Comparison of ENCODE assay signal across 17 cellular contexts in genomic region chr3:181725033-181725775, GRCh38. TPM values are rescaled to one million over a fixed set of nuclear protein-coding genes. Genes with fewer than 3 reads are reported as not detected.
DNase-seq lines count a peak whose midpoint lies in the region; ATAC-seq and TF ChIP-seq lines count a peak whose summit lies in the region.
"Had no signal": no experiment of that assay in that cellular context is flagged by ENCODE, and none has a peak within 500 bp of the region (broad histone marks: within the 10 kb centered on the region; RNA-seq: fewer than 3 reads in every experiment).

No MANE protein-coding gene starts in this region.

- H3K9ac ChIP-seq in endodermal cell (ENCODE audit: extremely low read depth, low read length, poor library complexity, severe bottlenecking) (no peak overlapping the region), neural progenitor cell (no peak overlapping the region)

- no peak overlapping the region for H2AFZ ChIP-seq in neural progenitor cell (replicated peaks)

- H3K9me3 ChIP-seq in endodermal cell (ENCODE audit: control insufficient read depth, low read length) (no peaks in the 10 kb centered on the region), neural progenitor cell (ENCODE audit: low read depth) (no peaks in the 10 kb centered on the region), testis (no peaks in the 10 kb centered on the region)
- H3K9me3 ChIP-seq: colonic mucosa, HAP-1 had no signal

- peak overlapping the region; percentile 30 for H3K4me3 ChIP-seq in endodermal cell (ENCODE audit: low read length)
- H3K4me3 ChIP-seq in neural progenitor cell = peak overlapping the region; percentile 43
- H3K4me3 ChIP-seq in testis = no peak overlapping the region
- H3K4me3 ChIP-seq: colonic mucosa, HAP-1 had no signal

- peaks cover 6 to 17% (median 16%) of the 10 kb centered on the region in 3 donors for H3K9me3 Mint-ChIP-seq in IgD-negative memory B cell
- no peaks in the 10 kb centered on the region for H3K9me3 Mint-ChIP-seq in endodermal cell
- H3K9me3 Mint-ChIP-seq in neural progenitor cell = no peaks in the 10 kb centered on the region

- ATAC-seq in HG02623 (IDR thresholded peaks at IDR 0.05; ENCODE audit: unreplicated experiment) (no peak), foreskin keratinocyte (no peak)
- ATAC-seq: right cardiac atrium had no signal

- no peaks in the 10 kb centered on the region for H3K36me3 ChIP-seq in endodermal cell (ENCODE audit: control insufficient read depth, insufficient read depth, low read length)
- no peaks in the 10 kb centered on the region for H3K36me3 ChIP-seq in neural progenitor cell
- no peaks in the 10 kb centered on the region for H3K36me3 ChIP-seq in testis (ENCODE audit: low read depth, missing control alignments)
- H3K36me3 ChIP-seq: colonic mucosa, HAP-1 had no signal

- H4K20me1 ChIP-seq in neural progenitor cell (ENCODE audit: low read depth) = peaks cover 26% of the 10 kb centered on the region

- WGBS in endodermal cell (ENCODE audit: insufficient coverage in 1 of 2, insufficient read length in 1 of 2), 2 experiments = 14 to 19% methylated on average over 8 to 27 of the region's 27 CpGs
- 8 to 12% methylated on average over 27 of the region's 27 CpGs for WGBS in testis, 2 donors

- H3K36me3 Mint-ChIP-seq in IgD-negative memory B cell (peaks cover 5% of the 10 kb centered on the region), endodermal cell (ENCODE audit: low read depth) (no peaks in the 10 kb centered on the region), neural progenitor cell (peaks cover 10% of the 10 kb centered on the region)

- peak; percentile 41 for DNase-seq in GM10266 (ENCODE audit: extremely low spot score)
- peak; percentile 70 for DNase-seq in endodermal cell
- peak; percentile 64 for DNase-seq in neural progenitor cell (ENCODE audit: low spot score)
- no peak for DNase-seq in testis
- DNase-seq in foreskin keratinocyte = no peak
- DNase-seq: AML-193, aorta, colonic mucosa, NCI-H1930, NCI-H510A treated with DMSO at 0.1 percent for 48 hours, right cardiac atrium, SHP77 treated with DMSO at 0.1 percent for 48 hours had no signal

- H3K4me1 ChIP-seq in endodermal cell (ENCODE audit: control insufficient read depth, insufficient read depth, low read length) (no peaks in the 10 kb centered on the region), neural progenitor cell (peaks cover 90% of the 10 kb centered on the region), testis (peaks cover 7% of the 10 kb centered on the region), foreskin keratinocyte (no peaks in the 10 kb centered on the region)

- H3K4me3 Mint-ChIP-seq in IgD-negative memory B cell = peak overlapping the region; percentile 22 to 70 (median 51)
- peak overlapping the region; percentile 32 for H3K4me3 Mint-ChIP-seq in endodermal cell
- peak overlapping the region; percentile 80 for H3K4me3 Mint-ChIP-seq in neural progenitor cell

- H3K27ac Mint-ChIP-seq in IgD-negative memory B cell = peak overlapping the region in 2 of 3 donors; percentile 81 to 94
- H3K27ac Mint-ChIP-seq in endodermal cell = no peak overlapping the region
- H3K27ac Mint-ChIP-seq in neural progenitor cell = peak overlapping the region; percentile 91
- H3K27ac Mint-ChIP-seq: activated T-helper 2 cell treated with anti-CD3 and anti-CD28 coated beads, Interferon-gamma antibody, Interleukin-2, Interleukin-4, amounts not matched to agents 10 μg/mL and 5 μg/mL and 100 μg/mL, durations not matched to agents 14 hours and 24 hours and 36 hours had no signal

- peak overlapping the region; percentile 95 for H3K27ac ChIP-seq in endodermal cell (ENCODE audit: low read depth, low read length)
- peak overlapping the region; percentile 66 for H3K27ac ChIP-seq in neural progenitor cell
- H3K27ac ChIP-seq in testis = no peak overlapping the region
- H3K27ac ChIP-seq in foreskin keratinocyte = no peak overlapping the region
- H3K27ac ChIP-seq: colonic mucosa had no signal

- no peak for TF ChIP-seq CTCF in GM10266 (IDR thresholded peaks at IDR 0.05; ENCODE audit: control insufficient read depth, insufficient read depth, low read depth, missing control alignments)
- no peak for TF ChIP-seq CTCF in endodermal cell (conservative IDR thresholded peaks at IDR 0.05)
- no peak for TF ChIP-seq CTCF in neural progenitor cell (IDR thresholded peaks at IDR 0.05)
- TF ChIP-seq CTCF in testis (IDR thresholded peaks at IDR 0.05) = no peak
- TF ChIP-seq CTCF in foreskin keratinocyte (conservative IDR thresholded peaks at IDR 0.05) = no peak

- peak overlapping the region; percentile 86 for H3K4me2 ChIP-seq in neural progenitor cell

- peaks cover 100% of the 10 kb centered on the region for H3F3A ChIP-seq in neural progenitor cell (ENCODE audit: low read depth)

- H3K4me1 Mint-ChIP-seq in IgD-negative memory B cell (peaks cover 8 to 12% (median 10%) of the 10 kb centered on the region in 3 donors), endodermal cell (peaks cover 47% of the 10 kb centered on the region), neural progenitor cell (peaks cover 91% of the 10 kb centered on the region)

- intact Hi-C loops in testis (cut with DNase I; ENCODE audit: low total_unique reads) = no loop called here

- H3K27me3 ChIP-seq in endodermal cell (ENCODE audit: control insufficient read depth, insufficient read depth, low read length, poor library complexity, severe bottlenecking) (peaks cover 97% of the 10 kb centered on the region), neural progenitor cell (no peaks in the 10 kb centered on the region), testis (no peaks in the 10 kb centered on the region), foreskin keratinocyte (peaks cover 100% of the 10 kb centered on the region)

- H3K79me2 ChIP-seq in neural progenitor cell (ENCODE audit: low read depth) = peaks cover 77% of the 10 kb centered on the region

- no peak for TF ChIP-seq POLR2A in testis (IDR thresholded peaks at IDR 0.05)

- H3K27me3 Mint-ChIP-seq in IgD-negative memory B cell (peaks cover 87% of the 10 kb centered on the region), endodermal cell (ENCODE audit: insufficient read depth) (peaks cover 99% of the 10 kb centered on the region), neural progenitor cell (ENCODE audit: insufficient read depth, low read depth) (peaks cover 2% of the 10 kb centered on the region)

RNA-seq across cellular contexts. Expression of gene SOX2, which starts 13.5 kb away (rescaled TPM):
- not detected for polyA plus RNA-seq in IgD-negative memory B cell
- 10 to 100 TPM in 1 of 2 donors, 1 to 10 TPM in 1; 1.8 to 39.5 TPM for total RNA-seq in endodermal cell
- 240 TPM for polyA plus RNA-seq in endodermal cell (2013, experiment 1 of 2)
- polyA plus RNA-seq in endodermal cell (2013, experiment 2 of 2) = 203 TPM
- total RNA-seq in neural progenitor cell (ENCODE audit: low replicate concordance) = 584 and 605 TPM in 2 replicates
- 1 to 10 TPM; 5.1 to 7.8 TPM for total RNA-seq in testis
- polyA plus RNA-seq in testis (ENCODE audit: insufficient read depth, low read depth, low replicate concordance) = 7.2 TPM
- 0.07 and 0.32 TPM in 2 replicates for total RNA-seq in foreskin keratinocyte
- 0.03 and 0.09 TPM in 2 replicates for polyA plus RNA-seq in foreskin keratinocyte
- total RNA-seq: activated T-helper 2 cell treated with anti-CD3 and anti-CD28 coated beads, Interferon-gamma antibody, Interleukin-2, Interleukin-4, amounts not matched to agents 10 μg/mL and 5 μg/mL and 100 μg/mL, durations not matched to agents 14 hours and 24 hours and 36 hours; epithelial cell of proximal tubule had no signal

Comparison
In these comparisons a context has a peak if more than half of its experiments do, and no peak if none do; other contexts are left out.
1. DNase-seq: peak in GM10266 (single experiment), endodermal cell (single experiment) and neural progenitor cell (single experiment); none in testis (single experiment) and foreskin keratinocyte (0 of 2).
2. H3K27ac ChIP-seq: peak in endodermal cell (single experiment) and neural progenitor cell (single experiment); none in testis (0 of 2) and foreskin keratinocyte (single experiment).
3. H3K4me3 ChIP-seq: peak in endodermal cell (single experiment) and neural progenitor cell (single experiment); none in testis (0 of 2).
4. RNA of gene SOX2, which starts 13.5 kb away (total RNA-seq): 584 to 605 TPM in neural progenitor cell; 1.8 to 39.5 TPM in endodermal cell, 5.1 to 7.8 TPM in testis and 0.07 to 0.32 TPM in foreskin keratinocyte; every median in the first group is over 10 times any median in the second.
5. Peak in every context shown above with its lines, with median percentiles within 50 percentile points of each other: H3K4me3 Mint-ChIP-seq.